ENCODE assay signal across 23 cellular contexts in genomic region chr4:168522829-168523228, GRCh38.
"Had no signal": no experiment of that assay in that cellular context is flagged by ENCODE, and none has a peak within 500 bp of the region (broad histone marks: within the 10 kb centered on the region; RNA-seq: fewer than 3 reads in every experiment).

No MANE protein-coding gene starts in this region.

- H3K4me3 ChIP-seq: adrenal gland, ascending aorta, coronary artery, esophagus muscularis mucosa, hepatocyte, thyroid gland, upper lobe of right lung had no signal

- H3K9me3 ChIP-seq: adrenal gland, ascending aorta, esophagus muscularis mucosa, thyroid gland, upper lobe of right lung had no signal

- H3K4me1 ChIP-seq: adrenal gland, ascending aorta, upper lobe of right lung had no signal

- H3K27me3 ChIP-seq: adrenal gland, ascending aorta, brain microvascular endothelial cell, esophagus muscularis mucosa, hepatocyte, thyroid gland, upper lobe of right lung had no signal

- DNase-seq: activated CD4-positive, alpha-beta T cell treated with anti-CD3 and anti-CD28 coated beads for 1 hour; activated CD4-positive, alpha-beta T cell treated with anti-CD3 and anti-CD28 coated beads, Interleukin-2, amount 50 U/mL, for 1 hour; activated CD8-positive, alpha-beta T cell treated with anti-CD3 and anti-CD28 coated beads, Interleukin-2, amount 10 ng/mL, durations not matched to agents 7 days and 5 days; activated gamma-delta T cell treated with Interleukin-2 at 50 U/mL for 16 hours; adrenal gland; brain microvascular endothelial cell; foreskin fibroblast; immature natural killer cell; kidney glomerular epithelial cell; occipital lobe; stimulated activated CD4-positive, alpha-beta T cell treated with anti-CD3 and anti-CD28 coated beads, Interleukin-4, amount 100 ng/mL, for 4 hours; substantia nigra; T-helper 1 cell; thyroid gland; upper lobe of right lung had no signal

- H3K27ac ChIP-seq: adrenal gland, ascending aorta, brain microvascular endothelial cell, coronary artery, esophagus muscularis mucosa, hepatocyte, upper lobe of right lung had no signal

- H3K4me2 ChIP-seq: hepatocyte had no signal

- H3K4me1 Mint-ChIP-seq: immature natural killer cell had no signal

- H3K4me3 Mint-ChIP-seq: activated CD8-positive, alpha-beta T cell treated with anti-CD3 and anti-CD28 coated beads, Interleukin-2, amount 10 ng/mL, durations not matched to agents 7 days and 5 days; activated T-helper 1 cell treated with anti-CD3 and anti-CD28 coated beads, Interleukin-12 subunit alpha, Interleukin-12 subunit beta, Interleukin-2, Interleukin-4 antibody, amounts not matched to agents 30 ng/mL and 10 ng/mL and 1 ng/mL, durations not matched to agents 14 hours and 24 hours and 36 hours; immature natural killer cell; nephron; stimulated activated naive CD8-positive, alpha-beta T cell treated with anti-CD3 and anti-CD28 coated beads, Interleukin-15, Interleukin-2, amounts not matched to agents 100 ng/mL and 50 ng/mL, for 24 hours had no signal

- H3K27ac Mint-ChIP-seq: activated CD8-positive, alpha-beta T cell treated with anti-CD3 and anti-CD28 coated beads, Interleukin-2, amount 10 ng/mL, durations not matched to agents 7 days and 5 days; activated naive CD4-positive, alpha-beta T cell treated with anti-CD3 and anti-CD28 coated beads, Interleukin-2, amount 50 U/mL, for 72 hours; activated T-helper 1 cell treated with anti-CD3 and anti-CD28 coated beads, Interleukin-12 subunit alpha, Interleukin-12 subunit beta, Interleukin-2, Interleukin-4 antibody, amounts not matched to agents 30 ng/mL and 10 ng/mL and 1 ng/mL, durations not matched to agents 14 hours and 24 hours and 36 hours; immature natural killer cell; stimulated activated naive CD8-positive, alpha-beta T cell treated with anti-CD3 and anti-CD28 coated beads, Interleukin-15, Interleukin-2, amounts not matched to agents 100 ng/mL and 50 ng/mL, for 24 hours had no signal

- H3K79me2 ChIP-seq: hepatocyte had no signal

- H3K36me3 Mint-ChIP-seq: activated naive CD4-positive, alpha-beta T cell treated with anti-CD3 and anti-CD28 coated beads, Interleukin-2, amount 50 U/mL, for 72 hours; immature natural killer cell had no signal

- H2AFZ ChIP-seq: hepatocyte had no signal

- H3K36me3 ChIP-seq: adrenal gland, ascending aorta, brain microvascular endothelial cell, esophagus muscularis mucosa, thyroid gland, upper lobe of right lung had no signal

- H3K9me3 Mint-ChIP-seq: activated naive CD4-positive, alpha-beta T cell treated with anti-CD3 and anti-CD28 coated beads, Interleukin-2, amount 50 U/mL, for 72 hours; activated T-helper 1 cell treated with anti-CD3 and anti-CD28 coated beads, Interleukin-12 subunit alpha, Interleukin-12 subunit beta, Interleukin-2, Interleukin-4 antibody, amounts not matched to agents 30 ng/mL and 10 ng/mL and 1 ng/mL, durations not matched to agents 14 hours and 24 hours and 36 hours; immature natural killer cell; nephron; stimulated activated naive CD8-positive, alpha-beta T cell treated with anti-CD3 and anti-CD28 coated beads, Interleukin-15, Interleukin-2, amounts not matched to agents 100 ng/mL and 50 ng/mL, for 24 hours had no signal

- ATAC-seq: activated CD8-positive, alpha-beta T cell treated with anti-CD3 and anti-CD28 coated beads, Interleukin-2, amount 10 ng/mL, durations not matched to agents 7 days and 5 days; activated naive CD4-positive, alpha-beta T cell treated with anti-CD3 and anti-CD28 coated beads, Interleukin-2, amount 50 U/mL, for 72 hours; upper lobe of right lung had no signal
